In the genomic region with DNA sequence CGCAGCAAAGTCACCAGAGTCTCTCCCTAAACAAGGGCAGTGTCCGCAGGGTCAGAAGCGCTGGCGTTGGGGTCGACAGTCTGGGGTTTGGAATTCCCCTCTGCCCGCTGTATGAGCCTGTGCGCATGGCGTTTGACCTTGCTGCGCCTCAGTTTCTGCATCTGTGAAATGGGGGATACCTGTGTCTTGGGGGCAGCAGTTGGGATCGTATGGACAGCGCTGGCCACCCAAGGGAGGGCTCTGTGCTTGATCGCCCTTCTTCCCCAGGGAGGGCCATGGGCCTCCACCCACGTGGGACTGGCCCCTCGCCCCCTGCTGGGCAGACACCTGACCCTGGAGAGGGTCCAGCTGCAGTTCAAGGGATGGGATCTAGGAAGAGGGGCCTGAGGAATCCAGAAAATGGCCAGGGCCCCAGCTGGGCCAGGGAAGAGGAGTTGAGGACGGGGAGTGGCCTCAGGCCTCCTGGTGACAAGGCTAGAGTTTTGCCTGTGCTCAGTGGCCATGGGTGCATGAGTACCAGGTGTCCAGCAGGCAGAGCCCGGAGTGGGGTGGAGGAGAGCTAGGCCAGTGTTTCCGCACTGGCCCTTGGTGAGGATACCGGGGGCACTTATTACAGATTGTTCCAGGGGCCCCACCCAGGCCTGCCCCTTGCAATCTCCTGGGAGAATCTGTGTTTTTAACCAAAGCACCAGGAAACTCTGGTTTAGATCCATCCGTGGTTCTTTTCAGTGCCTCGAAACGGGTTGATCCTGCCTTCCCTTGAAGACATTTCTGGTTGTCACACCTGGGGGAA, we compare ENCODE assay signal across 19 cellular contexts. TPM values are rescaled to one million over a fixed set of nuclear protein-coding genes. Genes with fewer than 3 reads are reported as not detected.
DNase-seq lines count a peak whose midpoint lies in the region; ATAC-seq and TF ChIP-seq lines count a peak whose summit lies in the region.
"Had no signal": no experiment of that assay in that cellular context is flagged by ENCODE, and none has a peak within 500 bp of the region (broad histone marks: within the 10 kb centered on the region; RNA-seq: fewer than 3 reads in every experiment).

No MANE protein-coding gene starts in this region.

- intact Hi-C loops in A673 (cut with micrococcal nuclease; ENCODE audit: unreplicated experiment), result no loop called here
- intact Hi-C loops in esophagus squamous epithelium (cut with DNase I), result no loop called here
- intact Hi-C loops in mucosa of descending colon (cut with DNase I, micrococcal nuclease), result no loop called here

- TF ChIP-seq CTCF in A673 (conservative IDR thresholded peaks at IDR 0.05; ENCODE audit: low read depth, low read length) (no peak), esophagus squamous epithelium (IDR thresholded peaks at IDR 0.05) (no peak), osteoblast (IDR thresholded peaks at IDR 0.05; ENCODE audit: extremely low read depth, low read depth, low read length) (no peak), mucosa of descending colon (IDR thresholded peaks at IDR 0.05) (no peak)

- H3K9me3 ChIP-seq in A673 (ENCODE audit: low read depth, low read length, poor library complexity, severe bottlenecking) (no peaks in the 10 kb centered on the region), HUES6 (ENCODE audit: control insufficient read depth, insufficient read depth, low read depth, low read length) (no peaks in the 10 kb centered on the region), esophagus squamous epithelium (no peaks in the 10 kb centered on the region), osteoblast (ENCODE audit: low read depth, low read length) (no peaks in the 10 kb centered on the region), mucosa of descending colon (no peaks in the 10 kb centered on the region)
- H3K9me3 ChIP-seq: uterus had no signal

- no peak for TF ChIP-seq POLR2A in esophagus squamous epithelium (IDR thresholded peaks at IDR 0.05)

- H3K4me3 ChIP-seq in A673 (ENCODE audit: low read depth, low read length, poor library complexity, severe bottlenecking), result peak overlapping the region; percentile 18
- H3K4me3 ChIP-seq in HUES6 (ENCODE audit: low read depth, low read length), result peak overlapping the region; percentile 40
- peak overlapping the region in 3 of 4 donors; percentile 25 to 53 (median 29) for H3K4me3 ChIP-seq in esophagus squamous epithelium
- no peak overlapping the region for H3K4me3 ChIP-seq in osteoblast (ENCODE audit: insufficient read depth, low read length)
- no peak overlapping the region for H3K4me3 ChIP-seq in mucosa of descending colon

- no peak overlapping the region for H3K9ac ChIP-seq in HUES6 (ENCODE audit: low read length)

- H3K27ac ChIP-seq in A673 (ENCODE audit: low read depth, low read length, poor library complexity, severe bottlenecking) (no peak overlapping the region), HUES6 (ENCODE audit: low read depth, low read length) (no peak overlapping the region), esophagus squamous epithelium (peak overlapping the region in 1 of 4 donors; percentile 13), osteoblast (ENCODE audit: low read depth, low read length) (no peak overlapping the region)
- H3K27ac ChIP-seq: coronary artery, uterus had no signal

- CTCF ChIA-PET in A673 (lab: Charles Lee), result no interaction called here

- DNase-seq in A673 (ENCODE audit: low spot score), result no peak
- no peak for DNase-seq in esophagus squamous epithelium (lab: John Stamatoyannopoulos, UW)
- DNase-seq in osteoblast (ENCODE audit: insufficient read length, low spot score, missing footprints), result peak; percentile 83
- DNase-seq in mucosa of descending colon, result no peak
- DNase-seq in NCI-H524 treated with DMSO at 0.1 percent for 48 hours (lab: John Stamatoyannopoulos, UW), result no peak
- DNase-seq in cerebellar cortex (ENCODE audit: low spot score), result no peak
- DNase-seq: activated CD4-positive, alpha-beta T cell treated with anti-CD3 and anti-CD28 coated beads for 4 hours; activated naive CD4-positive, alpha-beta T cell treated with Interleukin-2 at 50 U/mL for 16 hours; COR-L47; left colon; NCI-H1694 treated with DMSO at 0.1 percent for 48 hours; NCI-H524; T1000; uterus had no signal

- no peak overlapping the region for H3K4me2 ChIP-seq in osteoblast (ENCODE audit: insufficient read depth, low read length)

- POLR2A ChIA-PET in A673 (lab: Charles Lee; ENCODE audit: low non-redundant PET), result no interaction called here

- ATAC-seq in mucosa of descending colon, result no peak
- ATAC-seq in GM21723 (IDR thresholded peaks at IDR 0.05; ENCODE audit: unreplicated experiment), result no peak
- ATAC-seq: left colon; stimulated activated memory B cell treated with anti-CD40 and anti-IgM and Interleukin-4, amounts not matched to agents 10 μg/mL and 1 μg/mL and 100 μg/mL, for 72 hours had no signal

- no TSS peak for BruUV-seq in A673 (replicated peaks; lab: Mats Ljungman, UMichigan)

- no peaks in the 10 kb centered on the region for H3K79me2 ChIP-seq in osteoblast (ENCODE audit: insufficient read depth, low read length)

- no peaks in the 10 kb centered on the region for H3K36me3 ChIP-seq in A673 (ENCODE audit: insufficient read depth, low read length, poor library complexity, severe bottlenecking)
- H3K36me3 ChIP-seq in HUES6 (ENCODE audit: control insufficient read depth, insufficient read depth, low read length), result no peaks in the 10 kb centered on the region
- H3K36me3 ChIP-seq in esophagus squamous epithelium, result no peaks in the 10 kb centered on the region
- H3K36me3 ChIP-seq in osteoblast (ENCODE audit: insufficient read depth, low read length), result no peaks in the 10 kb centered on the region
- H3K36me3 ChIP-seq in mucosa of descending colon (ENCODE audit: low read depth), result no peaks in the 10 kb centered on the region
- H3K36me3 ChIP-seq: uterus had no signal

- 56 to 64% methylated on average over 5 to 16 of the region's 21 CpGs for WGBS in esophagus squamous epithelium, 2 donors

- no peak overlapping the region for H2AFZ ChIP-seq in osteoblast (ENCODE audit: low read length)

- no peaks in the 10 kb centered on the region for H4K20me1 ChIP-seq in osteoblast (ENCODE audit: insufficient read depth, low read length)

- peaks cover 25% of the 10 kb centered on the region for H3K27me3 ChIP-seq in A673 (replicated peaks; ENCODE audit: insufficient read depth, low read depth, low read length, poor library complexity)
- peaks cover 97% of the 10 kb centered on the region for H3K27me3 ChIP-seq in HUES6 (ENCODE audit: control insufficient read depth, insufficient read depth, low read length)
- H3K27me3 ChIP-seq in esophagus squamous epithelium, result peaks cover 0 to 83% (median 10%) of the 10 kb centered on the region in 4 donors
- peaks cover 10% of the 10 kb centered on the region for H3K27me3 ChIP-seq in osteoblast (ENCODE audit: insufficient read depth, low read length)

- H3K4me1 ChIP-seq in A673 (ENCODE audit: insufficient read depth, low read length, poor library complexity, severe bottlenecking) (peaks cover 32% of the 10 kb centered on the region), HUES6 (ENCODE audit: control insufficient read depth, insufficient read depth, low read length) (peaks cover 5% of the 10 kb centered on the region; the same call in 1 of the 2 replicates), esophagus squamous epithelium (peaks cover 0 to 21% (median 0%) of the 10 kb centered on the region in 3 donors), osteoblast (ENCODE audit: insufficient read depth, low read length) (no peaks in the 10 kb centered on the region), mucosa of descending colon (ENCODE audit: low read depth) (no peaks in the 10 kb centered on the region)

RNA-seq across cellular contexts. Expression of gene PHACTR3, which starts 26.3 kb away (rescaled TPM):
- 0.17 and 0.59 TPM in 2 replicates for total RNA-seq in A673 (2021)
- 1 to 10 TPM in 1 of 4 donors, under 1 TPM in 3; 0.13 to 2.5 (median 0.32) TPM for total RNA-seq in esophagus squamous epithelium
- not detected in 2 replicates for total RNA-seq in osteoblast
- total RNA-seq in mucosa of descending colon, result 1 to 10 TPM in 2 of 3 donors, under 1 TPM in 1; 0.41 to 3.4 (median 1.1) TPM
- total RNA-seq: fibroblast of lung had no signal

Comparison
In these comparisons a context has a peak if more than half of its experiments do, and no peak if none do; other contexts are left out.
1. H3K4me3 ChIP-seq: peak in A673 (single experiment), HUES6 (single experiment) and esophagus squamous epithelium (3 of 4); none in osteoblast (single experiment) and mucosa of descending colon (single experiment).